In genomic region chr7:148856035-148856881, GRCh38 we compare ENCODE assay signal across 8 cellular contexts. TPM values are rescaled to one million over a fixed set of nuclear protein-coding genes. Genes with fewer than 3 reads are reported as not detected.
DNase-seq lines count a peak whose midpoint lies in the region; ATAC-seq, FAIRE-seq and TF ChIP-seq lines count a peak whose summit lies in the region.

No MANE protein-coding gene starts in this region.

- no CpG with 5 or more reads among the region's 6 CpGs for WGBS in IMR-90 (ENCODE audit: extremely low coverage in 2 of 2, insufficient read length in 1 of 2), 2 experiments

- no peak overlapping the region for H3K27ac ChIP-seq in IMR-90 (ENCODE audit: insufficient read depth, low read length)
- H3K27ac ChIP-seq in endothelial cell of umbilical vein (ENCODE audit: insufficient read depth, low read depth, low read length) = no peak overlapping the region
- H3K27ac ChIP-seq in osteoblast (ENCODE audit: low read depth, low read length) = peak overlapping the region; percentile 65

- intact Hi-C loops in Caco-2 (cut with micrococcal nuclease; ENCODE audit: unreplicated experiment) = loop anchor here (1.0 to 5.0 kb wide), 4 partner anchors 9 to 106 kb away; partner anchors contain the start of gene EZH2
- intact Hi-C loops in IMR-90 (cut with micrococcal nuclease) = no loop called here
- intact Hi-C loops in endothelial cell of umbilical vein (cut with micrococcal nuclease) = no loop called here

- no peak overlapping the region for H2BK5ac ChIP-seq in IMR-90 (ENCODE audit: low read depth, low read length, poor library complexity, severe bottlenecking)

- H4K5ac ChIP-seq in IMR-90 (ENCODE audit: low read depth, low read length) = no peak overlapping the region

- peaks cover 28 to 55% of the 10 kb centered on the region in 2 experiments for H3K79me1 ChIP-seq in IMR-90 (ENCODE audit: low read depth in 1 of 2, low read length in 2 of 2)

- POLR2A ChIA-PET in Caco-2 (lab: Charles Lee) (no interaction called here), IMR-90 (lab: Charles Lee; ENCODE audit: unreplicated experiment) (interaction anchor here (0.7 kb wide), 1 partner anchor 90 kb away, joined by 4 read pairs; no protein-coding TSS in a partner anchor), endothelial cell of umbilical vein (lab: Charles Lee) (no interaction called here)

- no peaks in the 10 kb centered on the region for H3K36me3 ChIP-seq in Caco-2 (ENCODE audit: control insufficient read depth, insufficient read depth, low read length)
- H3K36me3 ChIP-seq in IMR-90 (ENCODE audit: control insufficient read depth, insufficient read depth, low read length) = no peaks in the 10 kb centered on the region
- no peaks in the 10 kb centered on the region for H3K36me3 ChIP-seq in endothelial cell of umbilical vein (ENCODE audit: control insufficient read depth in 2 of 2, extremely low read depth in 1 of 2, insufficient read depth in 2 of 2, low read length in 2 of 2)
- no peaks in the 10 kb centered on the region for H3K36me3 ChIP-seq in osteoblast (ENCODE audit: insufficient read depth, low read length)

- peaks cover 16% of the 10 kb centered on the region for H4K20me1 ChIP-seq in IMR-90 (ENCODE audit: insufficient read depth, low read length)
- H4K20me1 ChIP-seq in endothelial cell of umbilical vein (replicated peaks; ENCODE audit: control insufficient read depth, extremely low read depth, insufficient read depth, low read length) = peaks cover 3% of the 10 kb centered on the region
- no peaks in the 10 kb centered on the region for H4K20me1 ChIP-seq in osteoblast (ENCODE audit: insufficient read depth, low read length)

- DNase-seq in Caco-2 = peak; percentile 54 to 59
- peak; percentile 28 for DNase-seq in IMR-90
- peak; percentile 35 to 42 for DNase-seq in activated CD4-positive, alpha-beta T cell treated with anti-CD3 and anti-CD28 coated beads, Interleukin-2, amount 50 U/mL, for 48 hours
- peak; percentile 64 for DNase-seq in endothelial cell of umbilical vein (ENCODE audit: low read depth, low spot score)
- DNase-seq in osteoblast (ENCODE audit: insufficient read length, low spot score, missing footprints) = peak; percentile 68
- no peak for DNase-seq in NCI-H774 (lab: John Stamatoyannopoulos, UW)
- no peak for DNase-seq in NK-92 treated with Interleukin-12 subunit alpha and Interleukin-12 subunit beta, amount 100 ng/mL, for 24 hours (lab: John Stamatoyannopoulos, UW)

- H3K9me3 ChIP-seq in Caco-2 (no peaks in the 10 kb centered on the region), IMR-90 (ENCODE audit: control insufficient read depth, insufficient read depth, low read length) (no peaks in the 10 kb centered on the region), endothelial cell of umbilical vein (replicated peaks; ENCODE audit: control insufficient read depth, insufficient read depth, low read length) (no peaks in the 10 kb centered on the region), osteoblast (ENCODE audit: low read depth, low read length) (no peaks in the 10 kb centered on the region)

- H3K23ac ChIP-seq in IMR-90 (ENCODE audit: low read depth, low read length) = no peak overlapping the region

- H2AFZ ChIP-seq in IMR-90 (replicated peaks; ENCODE audit: low read length, poor library complexity) (no peak overlapping the region), endothelial cell of umbilical vein (ENCODE audit: low read depth, low read length) (no peak overlapping the region), osteoblast (ENCODE audit: low read length) (peak overlapping the region; percentile 86)

- H3K4me1 ChIP-seq in Caco-2 = no peaks in the 10 kb centered on the region; the same call in 1 of the 2 replicates
- 0 out of 2 replicates have a peak, but pooled peaks cover 2% of the 10 kb centered on the region for H3K4me1 ChIP-seq in IMR-90 (ENCODE audit: control insufficient read depth, insufficient read depth, low read length)
- H3K4me1 ChIP-seq in endothelial cell of umbilical vein (ENCODE audit: control insufficient read depth, extremely low read depth, insufficient read depth, low read length) = peaks cover 16% of the 10 kb centered on the region
- peaks cover 19% of the 10 kb centered on the region for H3K4me1 ChIP-seq in osteoblast (ENCODE audit: insufficient read depth, low read length)

- peak; percentile 43 for TF ChIP-seq RAD21 in IMR-90 (IDR thresholded peaks at IDR 0.05; ENCODE audit: low read length)

- H2BK120ac ChIP-seq in IMR-90 (ENCODE audit: low read depth, low read length) = no peak overlapping the region

- peak overlapping the region in 1 of 2 experiments; percentile 55; a peak in 1 of 4 replicates for H4K8ac ChIP-seq in IMR-90 (ENCODE audit: low read depth in 2 of 2, low read length in 2 of 2)

- H3K27me3 Mint-ChIP-seq in Caco-2 (ENCODE audit: insufficient read depth, unreplicated experiment) = no peaks in the 10 kb centered on the region

- no peak overlapping the region for H3K4ac ChIP-seq in IMR-90 (ENCODE audit: low read depth, low read length)

- ATAC-seq in GM19397 (IDR thresholded peaks at IDR 0.05; ENCODE audit: unreplicated experiment) (peak; percentile 71), IMR-90 (ENCODE audit: low read depth) (peak; percentile 75)

- no peak overlapping the region for H2BK15ac ChIP-seq in IMR-90 (ENCODE audit: low read depth, low read length)

- H3K56ac ChIP-seq in IMR-90 (ENCODE audit: extremely low read depth, insufficient read depth, low read length) = no peak overlapping the region

- H3K36me3 Mint-ChIP-seq in Caco-2 (ENCODE audit: insufficient read depth, unreplicated experiment) = peaks cover 5% of the 10 kb centered on the region

- H3K27me3 ChIP-seq in Caco-2 (replicated peaks; ENCODE audit: control insufficient read depth, insufficient read depth, low read length) (no peaks in the 10 kb centered on the region), IMR-90 (ENCODE audit: control insufficient read depth, insufficient read depth, low read length) (no peaks in the 10 kb centered on the region), endothelial cell of umbilical vein (ENCODE audit: control insufficient read depth in 2 of 2, insufficient read depth in 2 of 2, low read length in 2 of 2) (no peaks in the 10 kb centered on the region), osteoblast (ENCODE audit: insufficient read depth, low read length) (no peaks in the 10 kb centered on the region)

- H3K9me1 ChIP-seq in IMR-90 (ENCODE audit: insufficient read depth, low read length) (peaks cover 7% of the 10 kb centered on the region), endothelial cell of umbilical vein (replicated peaks; ENCODE audit: control insufficient read depth, extremely low read depth, insufficient read depth, low read length) (no peaks in the 10 kb centered on the region)

- H3K79me2 ChIP-seq in endothelial cell of umbilical vein (ENCODE audit: control insufficient read depth, insufficient read depth, low read length) (peaks cover 87% of the 10 kb centered on the region), osteoblast (ENCODE audit: insufficient read depth, low read length) (peaks cover 75% of the 10 kb centered on the region)

- H4K91ac ChIP-seq in IMR-90 (ENCODE audit: insufficient read depth, low read depth, low read length) = no peak overlapping the region

- peak; percentile 15 for FAIRE-seq in endothelial cell of umbilical vein (lab: Jason Lieb, UNC)

- no TSS peak for BruUV-seq in Caco-2 (replicated peaks; lab: Mats Ljungman, UMichigan)
- BruUV-seq in IMR-90 (replicated peaks; lab: Mats Ljungman, UMichigan) = no TSS peak
- no TSS peak for BruUV-seq in endothelial cell of umbilical vein (replicated peaks; lab: Mats Ljungman, UMichigan)

- in situ Hi-C loops in IMR-90 (cut with MboI; ENCODE audit: low sequenced_read_pairs) = no loop called here

- H3K9ac ChIP-seq in IMR-90 (ENCODE audit: low read depth, low read length) (no peak overlapping the region), endothelial cell of umbilical vein (replicated peaks; ENCODE audit: extremely low read depth, insufficient read depth, low read length) (no peak overlapping the region)

- no peak overlapping the region; the same call in 1 of the 2 replicates for H2AK5ac ChIP-seq in IMR-90 (ENCODE audit: low read depth, low read length)

- H3K4me1 Mint-ChIP-seq in Caco-2 (ENCODE audit: low read depth, unreplicated experiment) = peaks cover 9% of the 10 kb centered on the region

- no peak overlapping the region for H3K4me3 ChIP-seq in Caco-2 (ENCODE audit: low read depth, low read length)
- no peak overlapping the region for H3K4me3 ChIP-seq in IMR-90 (ENCODE audit: insufficient read depth, low read depth, low read length)
- no peak overlapping the region for H3K4me3 ChIP-seq in endothelial cell of umbilical vein (replicated peaks in 1 of 3; ENCODE audit: insufficient read depth in 1 of 3, low read depth in 1 of 3, low read length in 3 of 3)
- H3K4me3 ChIP-seq in osteoblast (ENCODE audit: insufficient read depth, low read length) = peak overlapping the region; percentile 75

- no peak overlapping the region for H3K18ac ChIP-seq in IMR-90 (ENCODE audit: low read depth, low read length)

- TF ChIP-seq CTCF in Caco-2 (IDR thresholded peaks at IDR 0.05; ENCODE audit: insufficient read depth in 1 of 2, low read depth in 1 of 2, low read length in 1 of 2, severe bottlenecking in 1 of 2, unreplicated experiment in 1 of 2) = peak; percentile 76 to 85
- TF ChIP-seq CTCF in IMR-90 (conservative IDR thresholded peaks at IDR 0.05; ENCODE audit: low read depth, low read length) = peak; percentile 53
- TF ChIP-seq CTCF in endothelial cell of umbilical vein (IDR thresholded peaks at IDR 0.05; ENCODE audit: extremely low read depth in 1 of 2, insufficient read depth in 1 of 2, low read depth in 1 of 2, low read length in 2 of 2) = peak; percentile 42 to 64
- peak; percentile 71 for TF ChIP-seq CTCF in osteoblast (IDR thresholded peaks at IDR 0.05; ENCODE audit: extremely low read depth, low read depth, low read length)

- TF ChIP-seq POLR2A in IMR-90 (IDR thresholded peaks at IDR 0.05; ENCODE audit: low read depth, low read length) (no peak), endothelial cell of umbilical vein (IDR thresholded peaks at IDR 0.05; ENCODE audit: low read depth, low read length) (no peak)

- H3K9me3 Mint-ChIP-seq in Caco-2 (ENCODE audit: unreplicated experiment) = no peaks in the 10 kb centered on the region

- no peak overlapping the region for H2AK9ac ChIP-seq in IMR-90 (replicated peaks; ENCODE audit: low read depth, low read length, poor library complexity)

- dilution Hi-C loops in IMR-90 (cut with HindIII; ENCODE audit: low sequenced_read_pairs, unreplicated experiment) (no loop called here), endothelial cell of umbilical vein (cut with MboI; ENCODE audit: extremely low pct_ligation_motif_present, low sequenced_read_pairs) (no loop called here)

- H3K27ac Mint-ChIP-seq in Caco-2 (ENCODE audit: unreplicated experiment) = no peak overlapping the region

- CTCF ChIA-PET in Caco-2 (lab: Charles Lee) (interaction anchor here (0.6 to 1.7 kb wide), 3 partner anchors 16 to 279 kb away, joined by 3 to 10 read pairs (median 4); no protein-coding TSS in a partner anchor), IMR-90 (lab: Yijun Ruan, JAX) (interaction anchor here (0.5 to 1.5 kb wide), 10 partner anchors 8 to 999 kb away, joined by 3 to 8 read pairs (median 3); no protein-coding TSS in a partner anchor), endothelial cell of umbilical vein (lab: Charles Lee) (interaction anchor here (1.0 to 2.5 kb wide), 17 partner anchors 9 to 107 kb away, joined by 3 to 27 read pairs (median 5); no protein-coding TSS in a partner anchor)

- no peak overlapping the region for H3K14ac ChIP-seq in IMR-90 (replicated peaks; ENCODE audit: low read depth, low read length)

- H3K4me3 Mint-ChIP-seq in Caco-2 (ENCODE audit: unreplicated experiment) = no peak overlapping the region

- no peak overlapping the region for H2BK20ac ChIP-seq in IMR-90 (ENCODE audit: low read depth, low read length)

- H3K4me2 ChIP-seq in IMR-90 (ENCODE audit: low read depth, low read length) (peak overlapping the region; percentile 52; the same call in 1 of the 2 replicates), endothelial cell of umbilical vein (ENCODE audit: insufficient read depth, low read length) (peak overlapping the region; percentile 14), osteoblast (ENCODE audit: insufficient read depth, low read length) (peak overlapping the region; percentile 86)

RNA-seq across cellular contexts. Expression of gene EZH2, which starts 27.8 kb away (rescaled TPM):
- total RNA-seq in Caco-2 (2022) = 55.7 and 63.7 TPM in 2 replicates
- 13.1 and 16.4 TPM in 2 replicates for total RNA-seq in IMR-90 (2012; rRNA removed)
- polyA plus RNA-seq in IMR-90 (2012; rRNA removed) = 17.9 and 19.8 TPM in 2 replicates
- polyA plus RNA-seq in IMR-90 (2012; cell fraction: cytosol; rRNA removed) = 3.2 and 5.8 TPM in 2 replicates
- 12.6 and 41.3 TPM in 2 replicates for polyA plus RNA-seq in IMR-90 (2012; cell fraction: nucleus; rRNA removed; ENCODE audit: low replicate concordance)
- 29.5 and 33.4 TPM in 2 replicates for total RNA-seq in endothelial cell of umbilical vein
- 15.2 and 16.9 TPM in 2 replicates for polyA plus RNA-seq in endothelial cell of umbilical vein
- 23.1 and 23.9 TPM in 2 replicates for polyA plus RNA-seq in endothelial cell of umbilical vein (2011; cell fraction: cytosol; rRNA removed)
- 105 and 150 TPM in 2 replicates for polyA plus RNA-seq in endothelial cell of umbilical vein (2011; cell fraction: nucleus; rRNA removed)
- polyA plus RNA-seq in endothelial cell of umbilical vein (2012) = 12.6 and 23.5 TPM in 2 replicates
- 21.5 and 22.3 TPM in 2 replicates for polyA minus RNA-seq in endothelial cell of umbilical vein
- 26.5 TPM for polyA minus RNA-seq in endothelial cell of umbilical vein (2011; cell fraction: cytosol; rRNA and poly(A)+ RNA removed)
- polyA minus RNA-seq in endothelial cell of umbilical vein (2011; cell fraction: nucleus; rRNA and poly(A)+ RNA removed) = 27.1 and 39.0 TPM in 2 replicates
- 7.6 and 8.0 TPM in 2 replicates for total RNA-seq in osteoblast

Comparison
In these comparisons a context has a peak if more than half of its experiments do, and no peak if none do; other contexts are left out.
1. DNase-seq: peak in Caco-2 (2 of 2), IMR-90 (single experiment), activated CD4-positive, alpha-beta T cell treated with anti-CD3 and anti-CD28 coated beads, Interleukin-2, amount 50 U/mL, for 48 hours (2 of 2), endothelial cell of umbilical vein (single experiment) and osteoblast (single experiment); none in NCI-H774 (single experiment) and NK-92 treated with Interleukin-12 subunit alpha and Interleukin-12 subunit beta, amount 100 ng/mL, for 24 hours (single experiment).
2. H3K4me2 ChIP-seq: peak in every context shown above with its lines; median percentile 86 in osteoblast; 52 in IMR-90; 14 in endothelial cell of umbilical vein.
3. Peak in every context shown above with its lines, with median percentiles within 50 percentile points of each other: CTCF ChIP-seq.